ENCODE assay signal across 10 cellular contexts in genomic region chr11:128555606-128556005, GRCh38. TPM values are rescaled to one million over a fixed set of nuclear protein-coding genes. Genes with fewer than 3 reads are reported as not detected.
A peak's percentile ranks its signal among the peaks of the same experiment; 100 is the strongest.
DNase-seq lines count a peak whose midpoint lies in the region; ATAC-seq, FAIRE-seq and TF ChIP-seq lines count a peak whose summit lies in the region.
"Had no signal": no experiment of that assay in that cellular context is flagged by ENCODE, and none has a peak within 500 bp of the region (broad histone marks: within the 10 kb centered on the region; RNA-seq: fewer than 3 reads in every experiment).

No MANE protein-coding gene starts in this region.

- no peak overlapping the region for H3K4me2 ChIP-seq in fibroblast of lung (ENCODE audit: extremely low read depth, insufficient read depth, low read length)

- H3K36me3 ChIP-seq in fibroblast of lung (ENCODE audit: control insufficient read depth, insufficient read depth, low read length) (no peaks in the 10 kb centered on the region), small intestine (ENCODE audit: control insufficient read depth in 2 of 2, insufficient read depth in 2 of 2, low read length in 2 of 2) (no peaks in the 10 kb centered on the region)

- H3K4me3 ChIP-seq in fibroblast of lung (replicated peaks in 1 of 4; ENCODE audit: control extremely low read depth in 1 of 4, insufficient read depth in 1 of 4, low read depth in 3 of 4, low read length in 4 of 4), result no peak overlapping the region
- no peak overlapping the region for H3K4me3 ChIP-seq in small intestine (ENCODE audit: low read depth in 1 of 2, low read length in 2 of 2)

- no peak overlapping the region for H3K9ac ChIP-seq in fibroblast of lung (ENCODE audit: insufficient read depth, low read length)

- ATAC-seq in HG02981 (IDR thresholded peaks at IDR 0.05; ENCODE audit: unreplicated experiment), result no peak
- ATAC-seq in GM18517 (IDR thresholded peaks at IDR 0.05; ENCODE audit: unreplicated experiment), result no peak

- no peak overlapping the region for H2AFZ ChIP-seq in fibroblast of lung (ENCODE audit: low read length)

- H3K4me1 ChIP-seq in fibroblast of lung (ENCODE audit: control insufficient read depth, extremely low read depth, insufficient read depth, low read length), result peaks cover 5% of the 10 kb centered on the region
- H3K4me1 ChIP-seq in small intestine (ENCODE audit: control insufficient read depth in 2 of 2, insufficient read depth in 1 of 2, low read depth in 1 of 2, low read length in 1 of 2), result peaks cover 0 to 4% of the 10 kb centered on the region in 2 donors

- TF ChIP-seq CTCF in fibroblast of lung (conservative IDR thresholded peaks at IDR 0.05 in 1 of 2, IDR thresholded peaks at IDR 0.05 in 1 of 2; ENCODE audit: low read depth in 1 of 2, low read length in 2 of 2), result peak; percentile 27 to 46
- TF ChIP-seq CTCF in GM20000 (IDR thresholded peaks at IDR 0.05; ENCODE audit: extremely low read depth, missing control alignments), result no peak

- no peak for FAIRE-seq in small intestine (lab: Jason Lieb, UNC)
- FAIRE-seq: endometrium had no signal

- no peaks in the 10 kb centered on the region for H4K20me1 ChIP-seq in fibroblast of lung (ENCODE audit: control insufficient read depth, extremely low read depth, insufficient read depth, low read length)

- H3K9me3 ChIP-seq in fibroblast of lung (ENCODE audit: control insufficient read depth, insufficient read depth, low read depth, low read length) (no peaks in the 10 kb centered on the region), small intestine (ENCODE audit: control insufficient read depth, low read depth) (no peaks in the 10 kb centered on the region)

- no peaks in the 10 kb centered on the region for H3K79me2 ChIP-seq in fibroblast of lung (ENCODE audit: control insufficient read depth, insufficient read depth, low read length)

- DNase-seq in NCI-H82 (lab: John Stamatoyannopoulos, UW) (peak; percentile 43), NCI-H82 treated with DMSO at 0.1 percent for 48 hours (lab: John Stamatoyannopoulos, UW; ENCODE audit: unreplicated experiment) (no peak), OCI-M1 (lab: John Stamatoyannopoulos, UW) (peak; percentile 19), fibroblast of lung (ENCODE audit: low read depth in 2 of 2) (peak; percentile 28 to 39), small intestine (peak; percentile 25), GM20000 (ENCODE audit: low spot score) (no peak)
- DNase-seq: RPMI8226 had no signal

- H3K27ac ChIP-seq in fibroblast of lung (ENCODE audit: insufficient read depth, low read length) (no peak overlapping the region), small intestine (ENCODE audit: low read depth in 1 of 2, low read length in 1 of 2) (no peak overlapping the region)

- 83 to 95% (median 89%) methylated on average over 2 of the region's 2 CpGs for WGBS in small intestine, 3 donors

- no peaks in the 10 kb centered on the region for H3K27me3 ChIP-seq in fibroblast of lung (ENCODE audit: control insufficient read depth, insufficient read depth, low read length)
- H3K27me3 ChIP-seq in small intestine (ENCODE audit: control insufficient read depth in 2 of 2, insufficient read depth in 2 of 2, low read length in 2 of 2), result no peaks in the 10 kb centered on the region

RNA-seq across cellular contexts. Expression of gene ETS1, which starts 31.8 kb away (rescaled TPM):
- 48.8 and 51.7 TPM in 2 replicates for total RNA-seq in fibroblast of lung
- polyA plus RNA-seq in fibroblast of lung, result 39.0 and 51.5 TPM in 2 replicates
- 42.7 and 59.4 TPM in 2 replicates for polyA plus RNA-seq in fibroblast of lung (2012)
- 64.9 and 66.9 TPM in 2 replicates for polyA minus RNA-seq in fibroblast of lung (ENCODE audit: low replicate concordance)
- polyA plus RNA-seq in small intestine, result 10 to 100 TPM in 2 of 3 donors, 1 to 10 TPM in 1; 5.1 to 28.0 (median 13.8) TPM

Comparison
In these comparisons a context has a peak if more than half of its experiments do, and no peak if none do; other contexts are left out.
1. DNase-seq: peak in NCI-H82 (single experiment), OCI-M1 (single experiment), fibroblast of lung (2 of 2) and small intestine (single experiment); none in NCI-H82 treated with DMSO at 0.1 percent for 48 hours (single experiment) and GM20000 (single experiment).